In genomic region chrX:110001702-110002299, GRCh38 we compare ENCODE assay signal across 7 cellular contexts. TPM values are rescaled to one million over a fixed set of nuclear protein-coding genes. Genes with fewer than 3 reads are reported as not detected.
DNase-seq lines count a peak whose midpoint lies in the region; TF ChIP-seq lines count a peak whose summit lies in the region.

No MANE protein-coding gene starts in this region.

- H3K4me2 ChIP-seq in GM23248 (ENCODE audit: unreplicated experiment) (no peak overlapping the region), OCI-LY7 (ENCODE audit: low read length) (peak overlapping the region; percentile 73)

- DNase-seq in GM23248 (no peak), OCI-LY7 (ENCODE audit: low spot score) (no peak), erythroblast (lab: John Stamatoyannopoulos, UW) (no peak), skeletal muscle cell (ENCODE audit: low read depth) (no peak), NCI-H2171 treated with DMSO at 0.1 percent for 48 hours (lab: John Stamatoyannopoulos, UW) (no peak), NOMO-1 (lab: John Stamatoyannopoulos, UW; ENCODE audit: unreplicated experiment in 2 of 2) (no peak), NCI-H1105 (lab: John Stamatoyannopoulos, UW) (no peak)

- H3K79me2 ChIP-seq in GM23248 (ENCODE audit: insufficient read depth) = no peaks in the 10 kb centered on the region
- no peaks in the 10 kb centered on the region for H3K79me2 ChIP-seq in OCI-LY7 (ENCODE audit: insufficient read depth, low read depth, low read length)

- H3K27me3 ChIP-seq in GM23248 (replicated peaks; ENCODE audit: insufficient read depth) = no peaks in the 10 kb centered on the region

- TF ChIP-seq POLR2A in erythroblast (IDR thresholded peaks at IDR 0.05; ENCODE audit: low read length) = peak; percentile 14

- WGBS in GM23248 (ENCODE audit: low coverage in 1 of 2, low lambda C conversion rate in 2 of 2, missing lambda C conversion rate in 2 of 2), 2 experiments = 17 to 18% methylated on average over 6 to 13 of the region's 13 CpGs

- H4K20me1 ChIP-seq in GM23248 (ENCODE audit: insufficient read depth) (no peaks in the 10 kb centered on the region), OCI-LY7 (ENCODE audit: insufficient read depth, low read length) (no peaks in the 10 kb centered on the region)

- H3K9me3 ChIP-seq in GM23248 (ENCODE audit: low read depth) (no peaks in the 10 kb centered on the region), OCI-LY7 (ENCODE audit: low read length) (no peaks in the 10 kb centered on the region)

- no peak for TF ChIP-seq CTCF in OCI-LY7 (conservative IDR thresholded peaks at IDR 0.05; ENCODE audit: low read length)

- H3K4me1 ChIP-seq in GM23248 (ENCODE audit: insufficient read depth) = 0 out of 2 replicates have a peak, but pooled peaks cover 3% of the 10 kb centered on the region
- peaks cover 6% of the 10 kb centered on the region for H3K4me1 ChIP-seq in OCI-LY7 (ENCODE audit: insufficient read depth, low read length, poor library complexity, severe bottlenecking)

- intact Hi-C loops in OCI-LY7 (cut with micrococcal nuclease; ENCODE audit: unreplicated experiment) = no loop called here

- in situ Hi-C loops in GM23248 (cut with MboI) = no loop called here

- H3K9ac ChIP-seq in GM23248 = peak overlapping the region; percentile 71; the same call in 1 of the 2 replicates

- no TSS peak for BruUV-seq in OCI-LY7 (replicated peaks; lab: Mats Ljungman, UMichigan)

- H3K4me3 ChIP-seq in GM23248 (peak overlapping the region; percentile 74), OCI-LY7 (ENCODE audit: low read depth, low read length, poor library complexity, severe bottlenecking) (peak overlapping the region; percentile 73), skeletal muscle cell (ENCODE audit: low read depth, low read length) (peak overlapping the region; percentile 64)

- H3K27ac ChIP-seq in GM23248 (peak overlapping the region; percentile 25; the same call in 1 of the 2 replicates), OCI-LY7 (ENCODE audit: low read depth, low read length, poor library complexity, severe bottlenecking) (peak overlapping the region; percentile 41)

- POLR2A ChIA-PET in OCI-LY7 (lab: Charles Lee) = interaction anchor here (0.8 kb wide), 1 partner anchor 132 kb away, joined by 3 read pairs; no protein-coding TSS in a partner anchor

- H3K9me2 ChIP-seq in GM23248 (ENCODE audit: insufficient read depth) = no peaks in the 10 kb centered on the region
- H3K9me2 ChIP-seq in OCI-LY7 (ENCODE audit: insufficient read depth, low read length) = no peaks in the 10 kb centered on the region

- H3K36me3 ChIP-seq in GM23248 (ENCODE audit: low read depth) (no peaks in the 10 kb centered on the region), OCI-LY7 (ENCODE audit: insufficient read depth, low read length) (no peaks in the 10 kb centered on the region)

- CTCF ChIA-PET in OCI-LY7 (lab: Charles Lee; ENCODE audit: unreplicated experiment) = interaction anchor here (0.6 to 0.7 kb wide), 3 partner anchors 58 to 282 kb away, joined by 3 to 8 read pairs (median 6); no protein-coding TSS in a partner anchor

- H3F3A ChIP-seq in GM23248 (ENCODE audit: insufficient read depth) = no peaks in the 10 kb centered on the region

- H2AFZ ChIP-seq in GM23248 (peak overlapping the region; percentile 59), OCI-LY7 (ENCODE audit: low read length) (peak overlapping the region; percentile 76)

RNA-seq across cellular contexts. Expression of gene TMEM164, which starts 1.1 kb away (rescaled TPM):
- 4.4 and 9.1 TPM in 2 replicates for total RNA-seq in GM23248 (2014; rRNA removed; shearing (Covaris generic))
- polyA plus RNA-seq in GM23248 (2016; fragmentation: Nextera tagmentation; extraction: Ambion mirVana) = 1.1 and 1.4 TPM in 2 replicates
- 6.0 and 7.2 TPM in 2 replicates for total RNA-seq in OCI-LY7 (2014; rRNA removed; shearing (Covaris generic))
- total RNA-seq in OCI-LY7 (2022) = 11.1 and 12.0 TPM in 2 replicates
